ENCODE assay signal across 23 cellular contexts in the genomic region with DNA sequence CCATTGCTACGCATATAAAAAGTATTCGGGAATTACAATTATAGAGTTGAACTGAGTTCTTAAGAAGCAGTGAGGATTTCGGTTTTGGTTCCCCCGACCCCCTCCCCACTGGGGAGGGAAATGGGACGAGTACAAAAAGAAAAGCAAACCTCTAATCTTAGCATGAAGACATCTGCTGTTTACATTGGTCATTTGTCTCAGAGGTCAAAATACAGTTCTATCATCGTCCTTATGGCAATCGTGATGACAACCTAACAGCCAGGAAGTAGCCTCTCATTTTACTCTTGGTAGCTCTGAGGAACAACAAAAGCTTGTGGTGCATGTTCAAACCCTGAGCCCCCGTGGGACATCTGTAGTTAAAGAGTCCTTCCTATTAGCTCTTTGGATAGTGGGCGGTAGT. TPM values are rescaled to one million over a fixed set of nuclear protein-coding genes. Genes with fewer than 3 reads are reported as not detected.
A peak's percentile ranks its signal among the peaks of the same experiment; 100 is the strongest.
DNase-seq lines count a peak whose midpoint lies in the region; ATAC-seq, FAIRE-seq and TF ChIP-seq lines count a peak whose summit lies in the region.
"Had no signal": no experiment of that assay in that cellular context is flagged by ENCODE, and none has a peak within 500 bp of the region (broad histone marks: within the 10 kb centered on the region; RNA-seq: fewer than 3 reads in every experiment).

No MANE protein-coding gene starts in this region.

- FAIRE-seq in K562 (lab: Jason Lieb, UNC) (no peak), RCC 7860 (lab: Jason Lieb, UNC) (no peak)
- FAIRE-seq: A204.1, GM12878, GM19239, H54, HepG2 had no signal

- intact Hi-C loops in K562 (cut with micrococcal nuclease): no loop called here
- intact Hi-C loops in gastrocnemius medialis (cut with DNase I; ENCODE audit: low total_unique reads): no loop called here
- intact Hi-C loops in esophagus squamous epithelium (cut with DNase I): no loop called here

- H3K9me3 ChIP-seq in MM.1S (replicated peaks; ENCODE audit: insufficient read depth, low read length) (no peaks in the 10 kb centered on the region), K562 (replicated peaks; ENCODE audit: control insufficient read depth, insufficient read depth, low read depth, low read length) (no peaks in the 10 kb centered on the region), osteoblast (ENCODE audit: low read depth, low read length) (no peaks in the 10 kb centered on the region), gastrocnemius medialis (no peaks in the 10 kb centered on the region), esophagus squamous epithelium (no peaks in the 10 kb centered on the region)

- H3K4me1 ChIP-seq in MM.1S (ENCODE audit: low read length): 0 out of 2 replicates have a peak, but pooled peaks cover 4% of the 10 kb centered on the region
- H3K4me1 ChIP-seq in K562 (replicated peaks in 1 of 2; ENCODE audit: control insufficient read depth in 2 of 2, insufficient read depth in 2 of 2, low read length in 2 of 2): peaks cover 0 to 13% of the 10 kb centered on the region in 2 experiments; a peak in 2 of 5 replicates
- peaks cover 22% of the 10 kb centered on the region for H3K4me1 ChIP-seq in osteoblast (ENCODE audit: insufficient read depth, low read length)
- peaks cover 19 to 39% of the 10 kb centered on the region in 2 donors for H3K4me1 ChIP-seq in gastrocnemius medialis
- H3K4me1 ChIP-seq in esophagus squamous epithelium: peaks cover 7 to 24% (median 10%) of the 10 kb centered on the region in 3 donors

- H4K20me1 ChIP-seq in MM.1S (ENCODE audit: insufficient read depth, low read length) (no peaks in the 10 kb centered on the region), K562 (replicated peaks; ENCODE audit: control insufficient read depth, insufficient read depth, low read length) (no peaks in the 10 kb centered on the region), osteoblast (ENCODE audit: insufficient read depth, low read length) (peaks cover 4% of the 10 kb centered on the region)

- H3K79me2 ChIP-seq in MM.1S (ENCODE audit: low read length) (no peaks in the 10 kb centered on the region), K562 (ENCODE audit: control insufficient read depth, insufficient read depth, low read length) (no peaks in the 10 kb centered on the region), osteoblast (ENCODE audit: insufficient read depth, low read length) (peaks cover 17% of the 10 kb centered on the region)

- TF ChIP-seq CTCF in MM.1S (IDR thresholded peaks at IDR 0.05; ENCODE audit: low read length) (no peak), K562 (IDR thresholded peaks at IDR 0.05 in 2 of 3, conservative IDR thresholded peaks at IDR 0.05 in 1 of 3; ENCODE audit: insufficient read depth in 2 of 3, low read depth in 1 of 3, low read length in 3 of 3) (no peak), osteoblast (IDR thresholded peaks at IDR 0.05; ENCODE audit: extremely low read depth, low read depth, low read length) (no peak), gastrocnemius medialis (IDR thresholded peaks at IDR 0.05 in 4 of 5, conservative IDR thresholded peaks at IDR 0.05 in 1 of 5) (no peak), esophagus squamous epithelium (IDR thresholded peaks at IDR 0.05) (no peak), GM13976 (IDR thresholded peaks at IDR 0.05; ENCODE audit: borderline replicate concordance, control extremely low read depth, extremely low read depth, insufficient read depth, missing control alignments) (no peak)

- no peak for TF ChIP-seq EP300 in K562 (IDR thresholded peaks at IDR 0.05; ENCODE audit: low read length)

- H3K27ac ChIP-seq in MM.1S (ENCODE audit: low read length) (no peak overlapping the region), K562 (ENCODE audit: extremely low read depth, low read depth, low read length) (no peak overlapping the region), osteoblast (ENCODE audit: low read depth, low read length) (no peak overlapping the region), gastrocnemius medialis (peak overlapping the region in 3 of 4 donors; percentile 6 to 40 (median 28)), esophagus squamous epithelium (no peak overlapping the region)
- H3K27ac ChIP-seq: C4-2B, KMS-11 had no signal

- TF ChIP-seq RAD21 in K562 (CRISPR knock-in tag; conservative IDR thresholded peaks at IDR 0.05 in 1 of 2, IDR thresholded peaks at IDR 0.05 in 1 of 2): no peak

- ATAC-seq in K562 (no peak), gastrocnemius medialis (no peak)
- ATAC-seq: GM12878, GM23338, HepG2 had no signal

- H3K9me2 ChIP-seq in MM.1S (replicated peaks; ENCODE audit: insufficient read depth, low read length): no peaks in the 10 kb centered on the region

- TF ChIP-seq POLR2A in K562 (conservative IDR thresholded peaks at IDR 0.05) (no peak), gastrocnemius medialis (IDR thresholded peaks at IDR 0.05) (no peak), esophagus squamous epithelium (IDR thresholded peaks at IDR 0.05) (no peak)

- no peak for DNase-seq in MM.1S
- no peak for DNase-seq in K562 (ENCODE audit: extremely low read depth in 1 of 4, low spot score in 3 of 4)
- no peak for DNase-seq in osteoblast (ENCODE audit: insufficient read length, low spot score, missing footprints)
- DNase-seq in gastrocnemius medialis: no peak
- DNase-seq in esophagus squamous epithelium (lab: John Stamatoyannopoulos, UW): no peak
- no peak for DNase-seq in RCC 7860 (ENCODE audit: low spot score)
- DNase-seq in NCI-H1417 treated with DMSO at 0.1 percent for 48 hours (lab: John Stamatoyannopoulos, UW): no peak
- no peak for DNase-seq in GM13976 (ENCODE audit: low spot score)
- DNase-seq: AML-193; CD4-positive, alpha-beta memory T cell; DMS 273 treated with DMSO at 0.1 percent for 48 hours; DMS53; DND-41; EL; HCEC 1CT had no signal

- WGBS in K562 (ENCODE audit: insufficient coverage, low coverage, missing lambda C conversion rate): 6% methylated on average over 9 of the region's 9 CpGs
- WGBS in esophagus squamous epithelium, 2 donors: 72% methylated on average over 8 to 9 of the region's 9 CpGs

- no peaks in the 10 kb centered on the region for H3K9me1 ChIP-seq in K562 (ENCODE audit: control insufficient read depth, insufficient read depth, low read length)

- H3K4me2 ChIP-seq in MM.1S (ENCODE audit: low read depth, low read length): peak overlapping the region; percentile 0; the same call in 1 of the 2 replicates
- H3K4me2 ChIP-seq in K562 (ENCODE audit: insufficient read depth, low read length): no peak overlapping the region
- H3K4me2 ChIP-seq in osteoblast (ENCODE audit: insufficient read depth, low read length): no peak overlapping the region
- H3K4me2 ChIP-seq: GM23338, KMS-11 had no signal

- H2AFZ ChIP-seq in MM.1S (ENCODE audit: low read length): 0 out of 2 replicates have a peak overlapping the region, but pooled peaks have one; percentile 5
- no peak overlapping the region for H2AFZ ChIP-seq in K562 (ENCODE audit: low read depth, low read length)
- peak overlapping the region; percentile 6 for H2AFZ ChIP-seq in osteoblast (ENCODE audit: low read length)
- H2AFZ ChIP-seq: GM23338 had no signal

- H3K36me3 ChIP-seq in MM.1S (replicated peaks; ENCODE audit: insufficient read depth, low read length): no peaks in the 10 kb centered on the region
- H3K36me3 ChIP-seq in K562 (ENCODE audit: control insufficient read depth, insufficient read depth, low read length): no peaks in the 10 kb centered on the region
- H3K36me3 ChIP-seq in osteoblast (ENCODE audit: insufficient read depth, low read length): no peaks in the 10 kb centered on the region
- H3K36me3 ChIP-seq in gastrocnemius medialis: no peaks in the 10 kb centered on the region
- H3K36me3 ChIP-seq in esophagus squamous epithelium: no peaks in the 10 kb centered on the region

- H3F3A ChIP-seq in MM.1S (ENCODE audit: insufficient read depth, low read length): 0 out of 2 replicates have a peak, but pooled peaks cover 2% of the 10 kb centered on the region

- H3K9ac ChIP-seq in MM.1S (ENCODE audit: low read length) (no peak overlapping the region), K562 (ENCODE audit: insufficient read depth in 1 of 2, low read depth in 2 of 2, low read length in 2 of 2) (no peak overlapping the region)
- H3K9ac ChIP-seq: KMS-11 had no signal

- H3K4me3 ChIP-seq in MM.1S (ENCODE audit: low read length): no peak overlapping the region
- no peak overlapping the region for H3K4me3 ChIP-seq in K562
- no peak overlapping the region for H3K4me3 ChIP-seq in osteoblast (ENCODE audit: insufficient read depth, low read length)
- no peak overlapping the region for H3K4me3 ChIP-seq in gastrocnemius medialis
- H3K4me3 ChIP-seq in esophagus squamous epithelium: no peak overlapping the region
- H3K4me3 ChIP-seq: GM12878, GM23338 had no signal

- POLR2A ChIA-PET in K562 (lab: Yijun Ruan, JAX): interaction anchor here (2.1 kb wide), 1 partner anchor 10 kb away, joined by 4 read pairs; no protein-coding TSS in a partner anchor

- BruUV-seq in K562 (replicated peaks; lab: Mats Ljungman, UMichigan): no TSS peak

- peaks cover 11% of the 10 kb centered on the region for H3K27me3 ChIP-seq in MM.1S (replicated peaks; ENCODE audit: insufficient read depth, low read length)
- H3K27me3 ChIP-seq in K562 (ENCODE audit: control insufficient read depth in 2 of 2, insufficient read depth in 2 of 2, low read length in 2 of 2): peaks cover 11 to 26% of the 10 kb centered on the region in 2 experiments
- no peaks in the 10 kb centered on the region for H3K27me3 ChIP-seq in osteoblast (ENCODE audit: insufficient read depth, low read length)
- no peaks in the 10 kb centered on the region for H3K27me3 ChIP-seq in gastrocnemius medialis
- peaks cover 0 to 18% (median 0%) of the 10 kb centered on the region in 4 donors for H3K27me3 ChIP-seq in esophagus squamous epithelium

- CTCF ChIA-PET in K562 (lab: Yijun Ruan, JAX; ENCODE audit: low intra/inter-chr PET ratio): no interaction called here

- in situ Hi-C loops in K562 (cut with MboI): no loop called here
- in situ Hi-C loops in gastrocnemius medialis (cut with MboI; ENCODE audit: low sequenced_read_pairs in 4 of 4): loop anchor here in 1 of 4 donors (10.0 kb wide), 1 partner anchor 122 kb away; the partner anchor contains the start of gene ME3
- in situ Hi-C loops in GM13976 (cut with MboI; ENCODE audit: low sequenced_read_pairs, unreplicated experiment): no loop called here

RNA-seq across cellular contexts. Expression of gene PRSS23, which starts 3.2 kb away (rescaled TPM):
- total RNA-seq in K562 (2011; cell fraction: chromatin; rRNA removed; ENCODE audit: low replicate concordance): not detected in 2 replicates
- total RNA-seq in K562 (2011; cell fraction: nucleolus; rRNA removed): 0.13 TPM in 1 of 2 replicates, not detected in the other
- total RNA-seq in K562 (2011; cell fraction: nucleoplasm; rRNA removed): not detected in 2 replicates
- total RNA-seq in K562 (2014; rRNA removed): 0.05 and 0.16 TPM in 2 replicates
- 0.11 and 0.16 TPM in 2 replicates for total RNA-seq in K562 (2014; rRNA removed; fragmentation: Illumina TruSeq; extraction: Trizol)
- total RNA-seq in K562 (2015; rRNA removed; fragmentation: Illumina TruSeq; extraction: Trizol): 0.14 and 0.23 TPM in 2 replicates
- total RNA-seq in K562 (2021): 0.51 and 0.58 TPM in 2 replicates
- polyA plus RNA-seq in K562 (2011; rRNA removed): not detected in 2 replicates
- polyA plus RNA-seq in K562 (2011; cell fraction: cytosol; rRNA removed): 0.03 and 0.12 TPM in 2 replicates
- polyA plus RNA-seq in K562 (2011; cell fraction: nucleus; rRNA removed): 0.06 TPM in 1 of 2 replicates, not detected in the other
- polyA plus RNA-seq in K562 (2012): 0.33 and 0.69 TPM in 2 replicates
- 0.19 and 0.24 TPM in 2 replicates for polyA plus RNA-seq in K562 (2014; fragmentation: Illumina TruSeq; extraction: Trizol)
- under 1 TPM; 0.04 to 0.11 TPM for polyA plus RNA-seq in K562 (2014; fragmentation: Nextera tagmentation; extraction: Ambion mirVana)
- 0.03 TPM in 1 of 2 replicates, not detected in the other for polyA plus RNA-seq in K562 (2014; rRNA removed)
- polyA minus RNA-seq in K562 (2011; rRNA and poly(A)+ RNA removed): 0.03 TPM in 1 of 2 replicates, not detected in the other
- polyA minus RNA-seq in K562 (2011; cell fraction: cytosol; rRNA and poly(A)+ RNA removed): 2.6 and 3.0 TPM in 2 replicates
- polyA minus RNA-seq in K562 (2011; cell fraction: nucleus; rRNA and poly(A)+ RNA removed): 0.13 and 0.33 TPM in 2 replicates
- 826 and 895 TPM in 2 replicates for total RNA-seq in osteoblast
- 10 to 100 TPM in 1 of 4 donors, 1 to 10 TPM in 3; 2.4 to 12.2 (median 7.1) TPM for total RNA-seq in gastrocnemius medialis
- total RNA-seq in esophagus squamous epithelium: 10 to 100 TPM in 2 of 4 donors, 1 to 10 TPM in 2; 2.9 to 20.6 (median 9.4) TPM
- total RNA-seq: CD4-positive, alpha-beta memory T cell had no signal

Comparison
In these comparisons a context has a peak if more than half of its experiments do, and no peak if none do; other contexts are left out.
1. H3K27ac ChIP-seq: peak in gastrocnemius medialis (3 of 4); none in MM.1S (single experiment), K562 (single experiment), osteoblast (single experiment) and esophagus squamous epithelium (0 of 4).
2. RNA of gene PRSS23, which starts 3.2 kb away (total RNA-seq): 826 to 895 TPM in osteoblast; 2.9 to 20.6 TPM in esophagus squamous epithelium, 2.4 to 12.2 TPM in gastrocnemius medialis and 0.05 to 0.58 TPM in K562; every median in the first group is over 10 times any median in the second.